In genomic region chr3:105809204-105809893, GRCh38 we compare ENCODE assay signal across 1 cellular context.
TF ChIP-seq lines count a peak whose summit lies in the region.

No MANE protein-coding gene starts in this region.

TF ChIP-seq in GM12878, 131 proteins besides CTCF, POLR2A, EP300 and RAD21:
- TF ChIP-seq TCF7 (IDR thresholded peaks at IDR 0.05; ENCODE audit: borderline replicate concordance), result no peak
- no peak for TF ChIP-seq ATF7 (IDR thresholded peaks at IDR 0.05; ENCODE audit: low read depth)
- TF ChIP-seq MYB (IDR thresholded peaks at IDR 0.05; ENCODE audit: borderline replicate concordance, low read depth, low read length), result no peak
- no peak for TF ChIP-seq MTA3 (IDR thresholded peaks at IDR 0.05; ENCODE audit: borderline replicate concordance, low read length)
- TF ChIP-seq FOS (IDR thresholded peaks at IDR 0.05; ENCODE audit: borderline replicate concordance, extremely low read depth, insufficient read length), result no peak
- TF ChIP-seq JUNB (IDR thresholded peaks at IDR 0.05), result no peak
